15 cellular contexts compared by ENCODE assay signal in the genomic region with DNA sequence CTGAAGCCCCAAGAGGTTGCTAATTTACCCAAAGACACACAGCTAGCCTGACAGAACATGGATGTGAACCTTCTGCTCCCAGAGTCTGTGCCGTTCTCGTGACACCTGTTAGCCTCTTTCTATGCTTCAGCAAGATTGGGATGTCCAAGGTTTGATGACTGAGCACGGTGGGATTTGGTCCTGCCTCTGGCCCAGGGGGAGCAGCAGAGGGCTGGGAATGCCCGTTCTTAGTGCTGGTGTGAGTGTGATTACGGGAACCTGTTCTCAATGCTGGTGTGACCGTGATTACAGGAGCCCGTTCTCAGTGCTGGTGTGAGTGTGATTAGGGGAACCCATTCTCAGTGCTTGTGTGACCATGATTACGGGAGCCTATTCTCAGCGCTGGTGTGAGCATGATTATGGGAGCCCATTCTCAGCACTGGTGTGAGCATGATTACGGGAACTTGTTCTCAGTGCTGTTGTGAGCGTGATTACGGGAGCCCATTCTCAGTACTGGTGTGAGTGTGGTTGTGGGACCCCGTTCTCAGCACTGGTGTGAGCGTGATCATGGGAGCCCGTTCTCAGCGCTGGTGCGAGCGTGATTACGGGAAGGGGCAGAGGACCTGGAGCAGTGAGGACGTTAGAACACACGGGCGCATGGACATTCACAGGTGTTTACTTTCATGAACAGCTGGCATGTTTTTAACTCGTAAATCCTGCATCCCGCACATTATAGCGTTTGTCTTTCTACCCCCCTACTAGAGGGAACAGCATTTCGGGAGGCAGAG.
"Had no signal": no experiment of that assay in that cellular context is flagged by ENCODE, and none has a peak within 500 bp of the region (broad histone marks: within the 10 kb centered on the region; RNA-seq: fewer than 3 reads in every experiment).

No MANE protein-coding gene starts in this region.

- H3K27ac ChIP-seq: breast epithelium, foreskin keratinocyte, neutrophil, psoas muscle had no signal

- H3K36me3 ChIP-seq: breast epithelium, neutrophil had no signal

- ATAC-seq: activated T-cell treated with anti-CD3 and anti-CD28 coated beads, Interleukin-2, amount 50 U/mL, for 4 hours; foreskin keratinocyte; left ventricle myocardium superior; psoas muscle; stimulated activated naive CD8-positive, alpha-beta T cell treated with anti-CD3 and anti-CD28 coated beads, Interleukin-15, Interleukin-2, amounts not matched to agents 100 U/mL and 50 U/mL, for 24 hours; T-helper 17 cell had no signal

- H3K4me1 ChIP-seq: breast epithelium, foreskin keratinocyte, psoas muscle had no signal

- H3K4me3 ChIP-seq: breast epithelium, psoas muscle had no signal

- DNase-seq: activated CD4-positive, alpha-beta T cell treated with anti-CD3 and anti-CD28 coated beads, Interleukin-2, amount 10 ng/mL, durations not matched to agents 7 days and 5 days; activated CD4-positive, CD25-positive, alpha-beta regulatory T cell; activated effector memory CD4-positive, alpha-beta T cell treated with anti-CD3 and anti-CD28 coated beads, Interleukin-2, amount 50 U/mL, for 16 hours; activated naive CD8-positive, alpha-beta T cell treated with anti-CD3 and anti-CD28 coated beads, Interleukin-2, amount 10 ng/mL, durations not matched to agents 7 days and 5 days; activated T-cell treated with anti-CD3 and anti-CD28 coated beads, Interleukin-2, amount 50 U/mL, for 4 hours; foreskin keratinocyte; left ventricle myocardium superior; mesendoderm; psoas muscle; stimulated activated CD4-positive, alpha-beta T cell treated with anti-CD3 and anti-CD28 coated beads, Interleukin-4, amount 100 ng/mL, for 1 hour; stimulated activated CD8-positive, alpha-beta memory T cell treated with anti-CD3 and anti-CD28 coated beads, Interleukin-4, amount 100 ng/mL, for 48 hours; stimulated activated naive CD8-positive, alpha-beta T cell treated with anti-CD3 and anti-CD28 coated beads, Interleukin-15, Interleukin-2, amounts not matched to agents 100 U/mL and 50 U/mL, for 24 hours; T-helper 17 cell had no signal

- H3K36me3 Mint-ChIP-seq: activated naive CD8-positive, alpha-beta T cell treated with anti-CD3 and anti-CD28 coated beads, Interleukin-2, amount 10 ng/mL, durations not matched to agents 7 days and 5 days had no signal

- H3K4me3 Mint-ChIP-seq: activated CD4-positive, alpha-beta T cell treated with anti-CD3 and anti-CD28 coated beads, Interleukin-2, amount 10 ng/mL, durations not matched to agents 7 days and 5 days; activated naive CD8-positive, alpha-beta T cell treated with anti-CD3 and anti-CD28 coated beads, Interleukin-2, amount 10 ng/mL, durations not matched to agents 7 days and 5 days; activated T-cell treated with anti-CD3 and anti-CD28 coated beads, Interleukin-2, amount 50 U/mL, for 4 hours; T-helper 17 cell had no signal

- H3K9me3 Mint-ChIP-seq: activated CD4-positive, alpha-beta T cell treated with anti-CD3 and anti-CD28 coated beads, Interleukin-2, amount 10 ng/mL, durations not matched to agents 7 days and 5 days; activated naive CD8-positive, alpha-beta T cell treated with anti-CD3 and anti-CD28 coated beads, Interleukin-2, amount 10 ng/mL, durations not matched to agents 7 days and 5 days; activated T-cell treated with anti-CD3 and anti-CD28 coated beads, Interleukin-2, amount 50 U/mL, for 4 hours had no signal

- H3K4me1 Mint-ChIP-seq: activated CD4-positive, alpha-beta T cell treated with anti-CD3 and anti-CD28 coated beads, Interleukin-2, amount 10 ng/mL, durations not matched to agents 7 days and 5 days; activated naive CD8-positive, alpha-beta T cell treated with anti-CD3 and anti-CD28 coated beads, Interleukin-2, amount 10 ng/mL, durations not matched to agents 7 days and 5 days had no signal

- H3K27ac Mint-ChIP-seq: activated CD4-positive, alpha-beta T cell treated with anti-CD3 and anti-CD28 coated beads, Interleukin-2, amount 10 ng/mL, durations not matched to agents 7 days and 5 days; activated naive CD8-positive, alpha-beta T cell treated with anti-CD3 and anti-CD28 coated beads, Interleukin-2, amount 10 ng/mL, durations not matched to agents 7 days and 5 days; T-helper 17 cell had no signal

- H3K9me3 ChIP-seq: breast epithelium, neutrophil, psoas muscle had no signal

- H3K27me3 ChIP-seq: foreskin keratinocyte had no signal
